Comparison of ENCODE assay signal across 24 cellular contexts in the genomic region with DNA sequence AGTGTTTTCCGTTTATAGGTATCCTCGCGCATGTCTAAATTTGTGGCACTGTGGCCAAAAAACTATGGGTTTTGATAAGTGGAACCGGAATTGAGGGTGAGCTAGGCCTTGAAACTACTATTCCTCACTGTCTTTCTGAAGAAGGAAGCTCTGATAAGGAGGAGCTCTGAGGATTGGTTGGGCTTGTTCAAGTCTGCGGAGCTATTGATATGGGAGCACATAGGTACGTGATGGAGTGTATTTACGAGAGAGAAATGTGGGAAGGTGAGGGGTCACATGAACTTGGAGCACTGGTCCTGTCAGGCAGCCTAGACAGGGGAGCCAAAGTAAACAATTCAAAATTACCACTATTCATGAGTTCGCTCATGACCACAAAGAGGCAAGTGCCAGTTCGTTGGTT.
"Had no signal": no experiment of that assay in that cellular context is flagged by ENCODE, and none has a peak within 500 bp of the region (broad histone marks: within the 10 kb centered on the region; RNA-seq: fewer than 3 reads in every experiment).

No MANE protein-coding gene starts in this region.

- H3K27ac Mint-ChIP-seq: activated CD4-positive, alpha-beta T cell treated with anti-CD3 and anti-CD28 coated beads, Interleukin-2, amount 10 ng/mL, durations not matched to agents 24 days and 14 days; activated CD8-positive, alpha-beta T cell treated with anti-CD3 and anti-CD28 coated beads for 36 hours; activated naive CD4-positive, alpha-beta T cell treated with anti-CD3 and anti-CD28 coated beads for 36 hours; activated naive CD8-positive, alpha-beta T cell treated with anti-CD3 and anti-CD28 coated beads, Interleukin-2, amount 50 U/mL, for 24 hours; activated T-helper 2 cell treated with anti-CD3 and anti-CD28 coated beads, Interferon-gamma antibody, Interleukin-2, Interleukin-4, amounts not matched to agents 10 μg/mL and 5 μg/mL and 100 μg/mL, durations not matched to agents 14 hours and 24 hours and 36 hours; neural progenitor cell; stimulated activated naive CD8-positive, alpha-beta T cell treated with anti-CD3 and anti-CD28 coated beads, Interleukin-15, amount 100 ng/mL, for 72 hours had no signal

- H3K36me3 ChIP-seq: neural progenitor cell, prostate gland had no signal

- FAIRE-seq: endometrium, kidney had no signal

- ATAC-seq: activated CD8-positive, alpha-beta T cell treated with anti-CD3 and anti-CD28 coated beads for 36 hours; activated naive CD8-positive, alpha-beta T cell treated with anti-CD3 and anti-CD28 coated beads, Interleukin-2, amount 50 U/mL, for 24 hours; stimulated activated naive CD8-positive, alpha-beta T cell treated with anti-CD3 and anti-CD28 coated beads, Interleukin-15, amount 100 ng/mL, for 72 hours had no signal

- H3K4me3 Mint-ChIP-seq: activated CD4-positive, alpha-beta T cell treated with anti-CD3 and anti-CD28 coated beads, Interleukin-2, amount 10 ng/mL, durations not matched to agents 24 days and 14 days; activated CD8-positive, alpha-beta T cell treated with anti-CD3 and anti-CD28 coated beads for 36 hours; activated naive CD4-positive, alpha-beta T cell treated with anti-CD3 and anti-CD28 coated beads for 36 hours; activated naive CD8-positive, alpha-beta T cell treated with anti-CD3 and anti-CD28 coated beads, Interleukin-2, amount 50 U/mL, for 24 hours; memory B cell; naive B cell; neural progenitor cell; stimulated activated naive CD8-positive, alpha-beta T cell treated with anti-CD3 and anti-CD28 coated beads, Interleukin-15, amount 100 ng/mL, for 72 hours had no signal

- H2AFZ ChIP-seq: neural progenitor cell had no signal

- H3K4me1 Mint-ChIP-seq: memory B cell, neural progenitor cell had no signal

- H3K4me3 ChIP-seq: left ventricle myocardium inferior, neural progenitor cell, prostate gland, skin epidermis, suprapubic skin had no signal

- H3K9ac ChIP-seq: neural progenitor cell had no signal

- H3K27me3 Mint-ChIP-seq: activated CD4-positive, alpha-beta T cell treated with anti-CD3 and anti-CD28 coated beads, Interleukin-2, amount 10 ng/mL, durations not matched to agents 24 days and 14 days; activated CD8-positive, alpha-beta T cell treated with anti-CD3 and anti-CD28 coated beads for 36 hours; activated naive CD8-positive, alpha-beta T cell treated with anti-CD3 and anti-CD28 coated beads, Interleukin-2, amount 50 U/mL, for 24 hours; memory B cell; naive B cell; stimulated activated naive CD8-positive, alpha-beta T cell treated with anti-CD3 and anti-CD28 coated beads, Interleukin-15, amount 100 ng/mL, for 72 hours had no signal

- H3K27ac ChIP-seq: left ventricle myocardium inferior, neural progenitor cell, prostate gland, skin epidermis, suprapubic skin had no signal

- H3K4me1 ChIP-seq: left ventricle myocardium inferior, neural progenitor cell, prostate gland, suprapubic skin had no signal

- H3K9me3 ChIP-seq: prostate gland, suprapubic skin had no signal

- H3K27me3 ChIP-seq: neural progenitor cell, suprapubic skin had no signal

- H3K4me2 ChIP-seq: neural progenitor cell had no signal

- H3K9me3 Mint-ChIP-seq: neural progenitor cell had no signal

- DNase-seq: activated CD4-positive, alpha-beta T cell treated with anti-CD3 and anti-CD28 coated beads, Interleukin-2, amount 10 ng/mL, durations not matched to agents 24 days and 14 days; activated CD8-positive, alpha-beta T cell treated with anti-CD3 and anti-CD28 coated beads for 36 hours; activated naive CD4-positive, alpha-beta T cell treated with anti-CD3 and anti-CD28 coated beads for 36 hours; activated naive CD8-positive, alpha-beta T cell treated with anti-CD3 and anti-CD28 coated beads, Interleukin-2, amount 50 U/mL, for 24 hours; activated T-cell treated with anti-CD3 and anti-CD28 coated beads, Interleukin-2, amount 50 U/mL, for 1 hour; anterior cingulate cortex; cortex of kidney; erythroblast; foreskin melanocyte; kidney; left ventricle myocardium inferior; naive B cell; right cardiac atrium; stimulated activated CD4-positive, alpha-beta T cell treated with anti-CD3 and anti-CD28 coated beads, Interleukin-15, amount 100 ng/mL, for 24 hours; stimulated activated CD4-positive, alpha-beta T cell treated with anti-CD3 and anti-CD28 coated beads, Interleukin-2, amount 100 ng/mL, for 48 hours; stimulated activated naive CD8-positive, alpha-beta T cell treated with anti-CD3 and anti-CD28 coated beads, Interleukin-15, amount 100 ng/mL, for 72 hours; trophoblast cell had no signal
